In genomic region chr3:170040283-170040907, GRCh38 we compare ENCODE assay signal across 1 cellular context.
TF ChIP-seq lines count a peak whose summit lies in the region.

No MANE protein-coding gene starts in this region.

TF ChIP-seq in SK-N-SH, 30 proteins besides CTCF, POLR2A, EP300 and RAD21 (continued from another document):
- TF ChIP-seq ZBTB33 (IDR thresholded peaks at IDR 0.05; ENCODE audit: borderline replicate concordance, low read depth) (no peak), NRF1 (IDR thresholded peaks at IDR 0.05; ENCODE audit: low read depth, low read length) (no peak), USF2 (IDR thresholded peaks at IDR 0.05; ENCODE audit: borderline replicate concordance, low read depth, low read length) (no peak), GABPA (IDR thresholded peaks at IDR 0.05; ENCODE audit: low read depth) (no peak), RCOR1 (IDR thresholded peaks at IDR 0.05; ENCODE audit: low read length) (no peak), MEF2A (IDR thresholded peaks at IDR 0.05; ENCODE audit: borderline replicate concordance, low read depth) (no peak), YY1 (IDR thresholded peaks at IDR 0.05; ENCODE audit: low read depth) (no peak)
